Comparison of ENCODE assay signal across 20 cellular contexts in the genomic region with DNA sequence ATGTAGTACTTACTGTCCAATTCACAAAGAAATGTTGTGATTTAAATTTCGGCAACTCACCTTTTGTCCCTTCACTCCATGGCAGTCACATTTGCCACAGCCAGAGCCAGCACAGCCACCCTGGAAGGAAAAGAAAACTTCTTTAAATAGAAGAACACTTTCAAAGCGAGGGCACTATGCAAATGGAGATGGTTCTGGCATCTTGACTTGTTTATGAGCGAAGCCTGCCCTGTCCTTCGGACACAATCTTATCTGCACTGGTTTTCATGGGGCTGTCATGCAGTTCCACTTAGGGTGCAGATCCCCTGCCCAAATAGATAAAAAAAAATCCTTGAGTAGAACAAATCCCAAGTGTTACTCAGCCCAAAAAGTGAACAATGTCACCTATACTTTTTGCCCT.
DNase-seq lines count a peak whose midpoint lies in the region; ATAC-seq and TF ChIP-seq lines count a peak whose summit lies in the region.
"Had no signal": no experiment of that assay in that cellular context is flagged by ENCODE, and none has a peak within 500 bp of the region (broad histone marks: within the 10 kb centered on the region; RNA-seq: fewer than 3 reads in every experiment).

No MANE protein-coding gene starts in this region.

- peaks cover 9% of the 10 kb centered on the region for H3K27me3 Mint-ChIP-seq in activated CD8-positive, alpha-beta memory T cell treated with anti-CD3 and anti-CD28 coated beads, Interleukin-2, amount 10 ng/mL, durations not matched to agents 7 days and 5 days
- peaks cover 3 to 11% of the 10 kb centered on the region in 2 donors for H3K27me3 Mint-ChIP-seq in CD4-positive, alpha-beta memory T cell

- TF ChIP-seq POLR2A in sigmoid colon (IDR thresholded peaks at IDR 0.05): no peak

- intact Hi-C loops in heart right ventricle (cut with DNase I): loop anchor here in 2 of 10 donors (5.0 to 10.0 kb wide), 2 partner anchors 62 to 65 kb away; partner anchors contain the start of genes COL4A1 (in 2 of the 2) and COL4A2 (in 2 of the 2)
- intact Hi-C loops in sigmoid colon (cut with DNase I): no loop called here
- intact Hi-C loops in aorta (cut with DNase I): loop anchor here in 1 of 2 donors (10.0 kb wide), 1 partner anchor 172 kb away; no protein-coding TSS in a partner anchor
- intact Hi-C loops in CD4-positive, alpha-beta memory T cell (cut with micrococcal nuclease): no loop called here

- TF ChIP-seq CTCF in heart right ventricle (IDR thresholded peaks at IDR 0.05) (no peak), sigmoid colon (IDR thresholded peaks at IDR 0.05) (no peak)

- no peaks in the 10 kb centered on the region for H3K9me3 Mint-ChIP-seq in activated CD8-positive, alpha-beta memory T cell treated with anti-CD3 and anti-CD28 coated beads, Interleukin-2, amount 10 ng/mL, durations not matched to agents 7 days and 5 days (ENCODE audit: low read depth)
- H3K9me3 Mint-ChIP-seq in CD4-positive, alpha-beta memory T cell: no peaks in the 10 kb centered on the region
- H3K9me3 Mint-ChIP-seq: CD4-positive, CD25-positive, alpha-beta regulatory T cell had no signal

- ATAC-seq in activated CD8-positive, alpha-beta memory T cell treated with anti-CD3 and anti-CD28 coated beads, Interleukin-2, amount 10 ng/mL, durations not matched to agents 7 days and 5 days: no peak
- peak in 6 of 8 donors; percentile 26 to 67 (median 38) for ATAC-seq in heart right ventricle
- no peak for ATAC-seq in aorta (ENCODE audit: low FRiP score)
- no peak for ATAC-seq in GM21367 (IDR thresholded peaks at IDR 0.05; ENCODE audit: unreplicated experiment)

- no peaks in the 10 kb centered on the region for H3K36me3 Mint-ChIP-seq in activated CD8-positive, alpha-beta memory T cell treated with anti-CD3 and anti-CD28 coated beads, Interleukin-2, amount 10 ng/mL, durations not matched to agents 7 days and 5 days
- H3K36me3 Mint-ChIP-seq in CD4-positive, alpha-beta memory T cell: no peaks in the 10 kb centered on the region
- H3K36me3 Mint-ChIP-seq: CD4-positive, CD25-positive, alpha-beta regulatory T cell had no signal

- POLR2A ChIA-PET in CD4-positive, alpha-beta memory T cell (lab: Charles Lee; ENCODE audit: partially characterized antibody): no interaction called here

- DNase-seq in activated CD8-positive, alpha-beta memory T cell treated with anti-CD3 and anti-CD28 coated beads, Interleukin-2, amount 10 ng/mL, durations not matched to agents 7 days and 5 days: peak; percentile 35
- no peak for DNase-seq in activated CD8-positive, alpha-beta memory T cell treated with anti-CD3 and anti-CD28 coated beads for 24 hours
- DNase-seq in heart right ventricle (no peak), sigmoid colon (no peak), aorta (no peak), NOMO-1 treated with dmso at 0.1 percent for 144 hours (lab: John Stamatoyannopoulos, UW; ENCODE audit: unreplicated experiment) (no peak)
- no peak for DNase-seq in CD4-positive, alpha-beta memory T cell
- DNase-seq: 8988T; Caco-2; CD4-positive, CD25-positive, alpha-beta regulatory T cell; HCEC 1CT; IMR-90; NCI-H1417 treated with DMSO at 0.1 percent for 48 hours; NCI-H187 treated with DMSO at 0.1 percent for 48 hours; NCI-H345; NCI-H524 treated with DMSO at 0.1 percent for 48 hours; PC-9 had no signal

- H3K36me3 ChIP-seq in heart right ventricle (peaks cover 0 to 30% (median 0%) of the 10 kb centered on the region in 9 donors), sigmoid colon (peaks cover 0 to 21% (median 0%) of the 10 kb centered on the region in 4 donors), aorta (ENCODE audit: control insufficient read depth in 1 of 2, insufficient read depth in 2 of 2, low read length in 1 of 2) (no peaks in the 10 kb centered on the region)
- H3K36me3 ChIP-seq in CD4-positive, alpha-beta memory T cell (ENCODE audit: insufficient read depth, low read length): no peaks in the 10 kb centered on the region

- H3K4me1 Mint-ChIP-seq in activated CD8-positive, alpha-beta memory T cell treated with anti-CD3 and anti-CD28 coated beads, Interleukin-2, amount 10 ng/mL, durations not matched to agents 7 days and 5 days: peaks cover 2% of the 10 kb centered on the region
- H3K4me1 Mint-ChIP-seq in CD4-positive, alpha-beta memory T cell: no peaks in the 10 kb centered on the region
- H3K4me1 Mint-ChIP-seq: CD4-positive, CD25-positive, alpha-beta regulatory T cell had no signal

- CTCF ChIA-PET in activated CD8-positive, alpha-beta memory T cell treated with anti-CD3 and anti-CD28 coated beads, Interleukin-2, amount 10 ng/mL, durations not matched to agents 7 days and 5 days (lab: Charles Lee): no interaction called here
- CTCF ChIA-PET in CD4-positive, alpha-beta memory T cell (lab: Charles Lee; ENCODE audit: partially characterized antibody): no interaction called here

- H3K4me3 ChIP-seq in heart right ventricle: peak overlapping the region in 6 of 10 donors; percentile 2 to 27 (median 14)
- H3K4me3 ChIP-seq in sigmoid colon: no peak overlapping the region
- H3K4me3 ChIP-seq in aorta (ENCODE audit: low read length in 2 of 2): no peak overlapping the region
- no peak overlapping the region for H3K4me3 ChIP-seq in CD4-positive, alpha-beta memory T cell (ENCODE audit: low read length in 2 of 2)
- H3K4me3 ChIP-seq: PC-9 had no signal

- H3K4me3 Mint-ChIP-seq in activated CD8-positive, alpha-beta memory T cell treated with anti-CD3 and anti-CD28 coated beads, Interleukin-2, amount 10 ng/mL, durations not matched to agents 7 days and 5 days: no peak overlapping the region
- H3K4me3 Mint-ChIP-seq in CD4-positive, alpha-beta memory T cell: no peak overlapping the region
- H3K4me3 Mint-ChIP-seq: CD4-positive, CD25-positive, alpha-beta regulatory T cell had no signal

- H3K27me3 ChIP-seq in heart right ventricle (no peaks in the 10 kb centered on the region), sigmoid colon (no peaks in the 10 kb centered on the region), aorta (ENCODE audit: control insufficient read depth in 1 of 2, insufficient read depth in 2 of 2, low read length in 1 of 2) (no peaks in the 10 kb centered on the region)
- H3K27me3 ChIP-seq in CD4-positive, alpha-beta memory T cell (ENCODE audit: insufficient read depth, low read length): no peaks in the 10 kb centered on the region

- H3K27ac ChIP-seq in heart right ventricle (peak overlapping the region; percentile 29 to 89 (median 71)), sigmoid colon (peak overlapping the region; percentile 38 to 97 (median 84)), aorta (ENCODE audit: low read depth in 1 of 2, low read length in 2 of 2) (peak overlapping the region; percentile 57 to 73)
- H3K27ac ChIP-seq in CD4-positive, alpha-beta memory T cell (ENCODE audit: low read depth, low read length): no peak overlapping the region
- H3K27ac ChIP-seq: HL-60, PC-9, RWPE1 had no signal

- TF ChIP-seq EP300 in sigmoid colon (IDR thresholded peaks at IDR 0.05): no peak

- H3K9me3 ChIP-seq in heart right ventricle (no peaks in the 10 kb centered on the region), sigmoid colon (no peaks in the 10 kb centered on the region), aorta (ENCODE audit: control insufficient read depth, low read length) (no peaks in the 10 kb centered on the region)
- H3K9me3 ChIP-seq in CD4-positive, alpha-beta memory T cell (ENCODE audit: control insufficient read depth in 1 of 2, low read length in 2 of 2): no peaks in the 10 kb centered on the region
- H3K9me3 ChIP-seq: Caco-2 had no signal

- 38 to 52% methylated on average over 4 of the region's 4 CpGs for WGBS in heart right ventricle, 2 donors
- WGBS in sigmoid colon, 2 donors: 88 to 91% methylated on average over 4 of the region's 4 CpGs
- 19 to 31% methylated on average over 4 of the region's 4 CpGs for WGBS in aorta, 2 donors

- H3K4me1 ChIP-seq in heart right ventricle: peaks cover 39 to 99% (median 95%) of the 10 kb centered on the region in 9 donors
- peaks cover 0 to 95% (median 84%) of the 10 kb centered on the region in 4 donors for H3K4me1 ChIP-seq in sigmoid colon
- H3K4me1 ChIP-seq in aorta (ENCODE audit: control insufficient read depth in 1 of 2, insufficient read depth in 2 of 2, low read length in 2 of 2): peaks cover 3 to 11% of the 10 kb centered on the region in 2 donors
- no peaks in the 10 kb centered on the region for H3K4me1 ChIP-seq in CD4-positive, alpha-beta memory T cell (ENCODE audit: insufficient read depth, low read length)

- H3K27ac Mint-ChIP-seq in activated CD8-positive, alpha-beta memory T cell treated with anti-CD3 and anti-CD28 coated beads, Interleukin-2, amount 10 ng/mL, durations not matched to agents 7 days and 5 days: no peak overlapping the region
- H3K27ac Mint-ChIP-seq in CD4-positive, alpha-beta memory T cell: no peak overlapping the region
- H3K27ac Mint-ChIP-seq: CD4-positive, CD25-positive, alpha-beta regulatory T cell had no signal

Comparison
In these comparisons a context has a peak if more than half of its experiments do, and no peak if none do; other contexts are left out.
1. ATAC-seq: peak in heart right ventricle (6 of 8); none in activated CD8-positive, alpha-beta memory T cell treated with anti-CD3 and anti-CD28 coated beads, Interleukin-2, amount 10 ng/mL, durations not matched to agents 7 days and 5 days (single experiment), aorta (single experiment) and GM21367 (single experiment).
2. H3K4me3 ChIP-seq: peak in heart right ventricle (6 of 10); none in sigmoid colon (0 of 4), aorta (0 of 2) and CD4-positive, alpha-beta memory T cell (0 of 2).